ENCODE assay signal across 18 cellular contexts in genomic region chr3:119529883-119530282, GRCh38. TPM values are rescaled to one million over a fixed set of nuclear protein-coding genes. Genes with fewer than 3 reads are reported as not detected.
DNase-seq lines count a peak whose midpoint lies in the region; ATAC-seq, FAIRE-seq and TF ChIP-seq lines count a peak whose summit lies in the region.
"Had no signal": no experiment of that assay in that cellular context is flagged by ENCODE, and none has a peak within 500 bp of the region (broad histone marks: within the 10 kb centered on the region; RNA-seq: fewer than 3 reads in every experiment).

No MANE protein-coding gene starts in this region.

- no peaks in the 10 kb centered on the region for H3K79me2 ChIP-seq in GM23338 (replicated peaks; ENCODE audit: insufficient read depth)
- no peaks in the 10 kb centered on the region for H3K79me2 ChIP-seq in hepatocyte

- no peaks in the 10 kb centered on the region for H3K27me3 ChIP-seq in GM23338 (ENCODE audit: insufficient read depth)
- H3K27me3 ChIP-seq in bronchial epithelial cell (ENCODE audit: control insufficient read depth, insufficient read depth, low read length), result no peaks in the 10 kb centered on the region
- no peaks in the 10 kb centered on the region for H3K27me3 ChIP-seq in heart left ventricle
- H3K27me3 ChIP-seq in aorta (ENCODE audit: control insufficient read depth in 1 of 2, insufficient read depth in 2 of 2, low read length in 1 of 2), result no peaks in the 10 kb centered on the region
- no peaks in the 10 kb centered on the region for H3K27me3 ChIP-seq in hepatocyte

- H4K20me1 ChIP-seq in GM23338 (replicated peaks; ENCODE audit: insufficient read depth), result no peaks in the 10 kb centered on the region
- H4K20me1 ChIP-seq in hepatocyte (ENCODE audit: insufficient read depth, poor library complexity, severe bottlenecking), result no peaks in the 10 kb centered on the region

- peak; percentile 77 for DNase-seq in AG04449 (ENCODE audit: low read depth, low spot score)
- DNase-seq in GM23338 (ENCODE audit: low spot score), result no peak
- DNase-seq in bronchial epithelial cell (ENCODE audit: low read depth), result peak; percentile 11
- peak; percentile 26 for DNase-seq in hepatic stellate cell (ENCODE audit: low spot score)
- no peak for DNase-seq in NCI-H526 treated with DMSO at 0.1 percent for 48 hours (lab: John Stamatoyannopoulos, UW)
- no peak for DNase-seq in heart left ventricle
- no peak for DNase-seq in aorta
- no peak for DNase-seq in hepatocyte (ENCODE audit: low spot score)
- DNase-seq: GOT3; left ventricle myocardium inferior; NCI-H1436 treated with DMSO at 0.1 percent for 48 hours; NCI-H345; NK-92 treated with Interleukin-12 subunit alpha and Interleukin-12 subunit beta, amount 100 ng/mL, for 24 hours; stimulated activated naive B cell treated with anti-CD40 and anti-IgM and Interleukin-4, amounts not matched to agents 10 μg/mL and 1 μg/mL and 100 μg/mL, for 72 hours had no signal

- peaks cover 9% of the 10 kb centered on the region for H3K9me2 ChIP-seq in GM23338 (ENCODE audit: insufficient read depth)
- H3K9me2 ChIP-seq in hepatocyte (replicated peaks; ENCODE audit: insufficient read depth), result no peaks in the 10 kb centered on the region

- peaks cover 3% of the 10 kb centered on the region; the same call in 1 of the 3 replicates for H3K36me3 Mint-ChIP-seq in GM23338 (ENCODE audit: low read depth)
- H3K36me3 Mint-ChIP-seq: WTC11 had no signal

- H3K4me1 ChIP-seq in GM23338 (ENCODE audit: insufficient read depth) (peaks cover 11% of the 10 kb centered on the region), heart left ventricle (peaks cover 0 to 5% (median 0%) of the 10 kb centered on the region in 12 donors), aorta (ENCODE audit: control insufficient read depth in 1 of 2, insufficient read depth in 2 of 2, low read length in 2 of 2) (no peaks in the 10 kb centered on the region), hepatocyte (ENCODE audit: insufficient read depth) (no peaks in the 10 kb centered on the region)

- H3F3A ChIP-seq in GM23338 (replicated peaks; ENCODE audit: low read depth), result 0 out of 2 replicates have a peak, but pooled peaks cover 2% of the 10 kb centered on the region

- TF ChIP-seq POLR2A in heart left ventricle (IDR thresholded peaks at IDR 0.05), result no peak

- H3K4me2 ChIP-seq in GM23338 (no peak overlapping the region), hepatocyte (no peak overlapping the region)
- H3K4me2 ChIP-seq: smooth muscle cell had no signal

- ATAC-seq in GM23338 (no peak), heart left ventricle (no peak), aorta (ENCODE audit: low FRiP score) (no peak)
- ATAC-seq: stimulated activated naive B cell treated with anti-CD40 and anti-IgM and Interleukin-4, amounts not matched to agents 10 μg/mL and 1 μg/mL and 100 μg/mL, for 72 hours; WTC11 had no signal

- CTCF ChIA-PET in AG04449 (lab: Yijun Ruan, JAX), result interaction anchor here (0.9 to 4.3 kb wide), 3 partner anchors 11 to 151 kb away, joined by 3 to 23 read pairs (median 3); partner anchors contain the start of gene COX17

- H2AFZ ChIP-seq in GM23338 (peak overlapping the region; percentile 90; the same call in 1 of the 2 replicates), hepatocyte (no peak overlapping the region)

- no peak overlapping the region for H3K4me3 Mint-ChIP-seq in GM23338
- H3K4me3 Mint-ChIP-seq: stimulated activated naive B cell treated with anti-CD40 and anti-IgM and Interleukin-4, amounts not matched to agents 10 μg/mL and 1 μg/mL and 100 μg/mL, for 72 hours; WTC11 had no signal

- no peaks in the 10 kb centered on the region for H3K9me3 Mint-ChIP-seq in GM23338
- H3K9me3 Mint-ChIP-seq: stimulated activated naive B cell treated with anti-CD40 and anti-IgM and Interleukin-4, amounts not matched to agents 10 μg/mL and 1 μg/mL and 100 μg/mL, for 72 hours; WTC11 had no signal

- peaks cover 11% of the 10 kb centered on the region for H3K4me1 Mint-ChIP-seq in GM23338

- H3K36me3 ChIP-seq in GM23338 (ENCODE audit: insufficient read depth), result no peaks in the 10 kb centered on the region
- no peaks in the 10 kb centered on the region for H3K36me3 ChIP-seq in bronchial epithelial cell (ENCODE audit: control insufficient read depth, insufficient read depth, low read length)
- H3K36me3 ChIP-seq in heart left ventricle, result peaks cover 0 to 18% (median 0%) of the 10 kb centered on the region in 9 donors
- H3K36me3 ChIP-seq in aorta (ENCODE audit: control insufficient read depth in 1 of 2, insufficient read depth in 2 of 2, low read length in 1 of 2), result no peaks in the 10 kb centered on the region
- H3K36me3 ChIP-seq in hepatocyte (replicated peaks; ENCODE audit: insufficient read depth, low read depth), result no peaks in the 10 kb centered on the region

- no peak overlapping the region for H3K27ac Mint-ChIP-seq in GM23338
- H3K27ac Mint-ChIP-seq: WTC11 had no signal

- TF ChIP-seq CTCF in AG04449 (IDR thresholded peaks at IDR 0.05; ENCODE audit: insufficient read depth, low read length, missing control alignments) (no peak), GM23338 (conservative IDR thresholded peaks at IDR 0.05; ENCODE audit: low read depth in 2 of 2) (no peak), bronchial epithelial cell (IDR thresholded peaks at IDR 0.05; ENCODE audit: insufficient read depth, low read length, severe bottlenecking) (no peak), heart left ventricle (IDR thresholded peaks at IDR 0.05) (no peak), hepatocyte (IDR thresholded peaks at IDR 0.05; ENCODE audit: poor library complexity) (no peak)

- no peak overlapping the region for H3K27ac ChIP-seq in GM23338 (ENCODE audit: low read depth)
- H3K27ac ChIP-seq in heart left ventricle, result no peak overlapping the region
- no peak overlapping the region for H3K27ac ChIP-seq in aorta (ENCODE audit: low read depth in 1 of 2, low read length in 2 of 2)
- H3K27ac ChIP-seq in hepatocyte, result no peak overlapping the region
- H3K27ac ChIP-seq: coronary artery, left ventricle myocardium inferior had no signal

- H3K9me3 ChIP-seq in heart left ventricle (no peaks in the 10 kb centered on the region), aorta (ENCODE audit: control insufficient read depth, low read length) (no peaks in the 10 kb centered on the region), hepatocyte (ENCODE audit: low read depth) (no peaks in the 10 kb centered on the region)
- H3K9me3 ChIP-seq: left ventricle myocardium inferior had no signal

- FAIRE-seq in bronchial epithelial cell (lab: Jason Lieb, UNC), result no peak

- H3K4me3 ChIP-seq in AG04449 (ENCODE audit: low read depth, low read length) (no peak overlapping the region), GM23338 (no peak overlapping the region), bronchial epithelial cell (ENCODE audit: low read depth, low read length) (no peak overlapping the region), heart left ventricle (no peak overlapping the region), aorta (ENCODE audit: low read length in 2 of 2) (no peak overlapping the region), hepatocyte (no peak overlapping the region)
- H3K4me3 ChIP-seq: coronary artery, left ventricle myocardium inferior, smooth muscle cell had no signal

- H3K27me3 Mint-ChIP-seq in GM23338 (ENCODE audit: insufficient read depth, low read depth, poor library complexity), result peaks cover 2% of the 10 kb centered on the region
- H3K27me3 Mint-ChIP-seq: stimulated activated naive B cell treated with anti-CD40 and anti-IgM and Interleukin-4, amounts not matched to agents 10 μg/mL and 1 μg/mL and 100 μg/mL, for 72 hours had no signal

- POLR2A ChIA-PET in AG04449 (lab: Yijun Ruan, JAX), result interaction anchor here (1.4 kb wide), 1 partner anchor 147 kb away, joined by 3 read pairs; no protein-coding TSS in a partner anchor

- intact Hi-C loops in heart left ventricle (cut with DNase I) (loop anchor here in 6 of 10 donors (5.0 to 10.0 kb wide), 5 partner anchors 107 to 155 kb away; partner anchors contain the start of gene COX17 (in 2 of the 6)), aorta (cut with DNase I) (loop anchor here in 1 of 2 donors (10.0 kb wide), 1 partner anchor 155 kb away; no protein-coding TSS in a partner anchor)

TF ChIP-seq in GM23338, 12 proteins besides CTCF, POLR2A, EP300 and RAD21:
- TF ChIP-seq ZNF331 (CRISPR knock-in tag; IDR thresholded peaks at IDR 0.05; ENCODE audit: low read depth), result no peak
- TF ChIP-seq NANOG (IDR thresholded peaks at IDR 0.05; ENCODE audit: borderline replicate concordance), result no peak
- no peak for TF ChIP-seq POLR2AphosphoS5 (IDR thresholded peaks at IDR 0.05; ENCODE audit: low read depth)

RNA-seq across cellular contexts. Expression of gene CD80, which starts 29.5 kb away (rescaled TPM):
- not detected in 2 replicates for total RNA-seq in GM23338 (2014; rRNA removed; shearing (Covaris generic))
- polyA plus RNA-seq in GM23338 (2016; fragmentation: Nextera tagmentation; extraction: Ambion mirVana), result not detected in 2 replicates
- total RNA-seq in bronchial epithelial cell, result not detected in 2 replicates
- total RNA-seq in heart left ventricle, result 1 to 10 TPM in 1 of 9 donors, under 1 TPM in 5, not detected in 3; 0.22 to 4.4 (median 0.39) TPM
- polyA plus RNA-seq in heart left ventricle, result under 1 TPM; 0.12 to 0.19 TPM
- total RNA-seq in aorta, result 1 to 10 TPM; 1.8 to 2.3 TPM
- polyA plus RNA-seq in aorta, result under 1 TPM in 1 of 2 donors, not detected in 1; 0.38 TPM
- total RNA-seq in hepatocyte, result 0.07 and 0.24 TPM in 2 replicates
- polyA plus RNA-seq in hepatocyte, result not detected in 2 replicates
- total RNA-seq: A172, left ventricle myocardium inferior, smooth muscle cell had no signal
- polyA plus RNA-seq: smooth muscle cell had no signal

RNA-seq across cellular contexts. Expression of gene TIMMDC1, which starts 31.5 kb away (rescaled TPM):
- 49.1 and 62.2 TPM in 2 replicates for total RNA-seq in GM23338 (2014; rRNA removed; shearing (Covaris generic))
- 98.2 and 105 TPM in 2 replicates for polyA plus RNA-seq in GM23338 (2016; fragmentation: Nextera tagmentation; extraction: Ambion mirVana)
- total RNA-seq in bronchial epithelial cell, result 52.7 and 59.3 TPM in 2 replicates
- 100 to 1,000 TPM in 8 of 9 donors, 10 to 100 TPM in 1; 78.6 to 297 (median 224) TPM for total RNA-seq in heart left ventricle
- polyA plus RNA-seq in heart left ventricle, result 100 to 1,000 TPM; 132 to 134 TPM
- 10 to 100 TPM; 64.0 to 83.5 TPM for total RNA-seq in aorta
- polyA plus RNA-seq in aorta, result 10 to 100 TPM; 44.6 to 71.6 TPM
- 47.8 and 52.7 TPM in 2 replicates for total RNA-seq in hepatocyte
- 140 and 155 TPM in 2 replicates for polyA plus RNA-seq in hepatocyte

RNA-seq across cellular contexts. Expression of gene ADPRH, which starts 49.4 kb away (rescaled TPM):
- 3.4 and 4.4 TPM in 2 replicates for total RNA-seq in GM23338 (2014; rRNA removed; shearing (Covaris generic))
- polyA plus RNA-seq in GM23338 (2016; fragmentation: Nextera tagmentation; extraction: Ambion mirVana), result 1.2 and 1.7 TPM in 2 replicates
- total RNA-seq in bronchial epithelial cell, result 0.53 and 2.7 TPM in 2 replicates
- total RNA-seq in heart left ventricle, result 10 to 100 TPM in 6 of 9 donors, 1 to 10 TPM in 3; 9.7 to 17.5 (median 11.5) TPM
- polyA plus RNA-seq in heart left ventricle, result 10 to 100 TPM in 1 of 2 donors, 1 to 10 TPM in 1; 5.0 to 14.2 TPM
- 10 to 100 TPM; 13.6 to 13.9 TPM for total RNA-seq in aorta
- polyA plus RNA-seq in aorta, result 1 to 10 TPM; 5.6 to 7.5 TPM
- 1.7 and 1.8 TPM in 2 replicates for total RNA-seq in hepatocyte
- polyA plus RNA-seq in hepatocyte, result 0.56 and 1.5 TPM in 2 replicates

Comparison
In these comparisons a context has a peak if more than half of its experiments do, and no peak if none do; other contexts are left out.
1. DNase-seq: peak in AG04449 (single experiment), bronchial epithelial cell (single experiment) and hepatic stellate cell (single experiment); none in GM23338 (single experiment), NCI-H526 treated with DMSO at 0.1 percent for 48 hours (single experiment), heart left ventricle (0 of 5), aorta (0 of 2) and hepatocyte (single experiment).